3 cellular contexts compared by ENCODE assay signal in genomic region chr5:120555345-120555744, GRCh38.
TF ChIP-seq lines count a peak whose summit lies in the region.

No MANE protein-coding gene starts in this region.

TF ChIP-seq in IMR-90, 13 proteins besides CTCF, POLR2A, EP300 and RAD21:
- no peak for TF ChIP-seq NFE2L2 (IDR thresholded peaks at IDR 0.05; ENCODE audit: low read depth, low read length)
- no peak for TF ChIP-seq MAFK (IDR thresholded peaks at IDR 0.05; ENCODE audit: low read depth, low read length)
- no peak for TF ChIP-seq CHD1 (IDR thresholded peaks at IDR 0.05; ENCODE audit: low read depth, low read length)
- TF ChIP-seq MXI1 (IDR thresholded peaks at IDR 0.05; ENCODE audit: borderline replicate concordance, low read depth, low read length): no peak
- TF ChIP-seq FOS (IDR thresholded peaks at IDR 0.05; ENCODE audit: low read depth, low read length): no peak
- no peak for TF ChIP-seq BHLHE40 (IDR thresholded peaks at IDR 0.05; ENCODE audit: low read depth, low read length)
- TF ChIP-seq RCOR1 (IDR thresholded peaks at IDR 0.05; ENCODE audit: insufficient replicate concordance, low read length): no peak
- no peak for TF ChIP-seq USF2 (IDR thresholded peaks at IDR 0.05; ENCODE audit: low read depth, low read length)

TF ChIP-seq in K562, 482 proteins besides CTCF, POLR2A, EP300 and RAD21 (continues in another document):
- TF ChIP-seq TEAD2 (tag; IDR thresholded peaks at IDR 0.05) (no peak), MED1 (CRISPR knock-in tag; IDR thresholded peaks at IDR 0.05; ENCODE audit: borderline replicate concordance) (no peak), RAD51 (IDR thresholded peaks at IDR 0.05; ENCODE audit: borderline replicate concordance, low read depth) (peak; percentile 23; the same call in 1 of the 2 replicates), TAL1 (IDR thresholded peaks at IDR 0.05) (peak; percentile 44; the same call in 1 of the 2 replicates), ARID1B (IDR thresholded peaks at IDR 0.05) (peak; percentile 71), E2F3 (CRISPR knock-in tag; IDR thresholded peaks at IDR 0.05) (no peak), BRCA1 (IDR thresholded peaks at IDR 0.05) (no peak), BRCA1 (CRISPR knock-in tag; IDR thresholded peaks at IDR 0.05) (no peak), BCL6 (CRISPR knock-in tag; IDR thresholded peaks at IDR 0.05) (no peak), ZNF408 (CRISPR knock-in tag; IDR thresholded peaks at IDR 0.05; ENCODE audit: low read depth) (no peak), ZNF217 (CRISPR knock-in tag; IDR thresholded peaks at IDR 0.05) (no peak), RBM25 (IDR thresholded peaks at IDR 0.05; ENCODE audit: low read depth, low read length, severe bottlenecking) (no peak), ZNF77 (CRISPR knock-in tag; IDR thresholded peaks at IDR 0.05) (no peak), LARP7 (IDR thresholded peaks at IDR 0.05) (no peak), TCF3 (CRISPR knock-in tag; IDR thresholded peaks at IDR 0.05) (no peak), SMARCE1 (IDR thresholded peaks at IDR 0.05) (peak; percentile 42; the same call in 1 of the 2 replicates), CBFA2T2 (conservative IDR thresholded peaks at IDR 0.05) (peak; percentile 49), SP2 (IDR thresholded peaks at IDR 0.05; ENCODE audit: extremely low read depth, low read depth, low read length, poor library complexity, severe bottlenecking) (no peak), ZNF445 (CRISPR knock-in tag; IDR thresholded peaks at IDR 0.05; ENCODE audit: low read depth) (no peak), ATF1 (CRISPR knock-in tag; IDR thresholded peaks at IDR 0.05) (no peak), ATF1 (tag; IDR thresholded peaks at IDR 0.05) (no peak), SIX5 (IDR thresholded peaks at IDR 0.05; ENCODE audit: borderline replicate concordance in 1 of 2, insufficient read depth in 1 of 2, low read depth in 1 of 2, low read length in 2 of 2) (no peak), ZNF449 (CRISPR knock-in tag; IDR thresholded peaks at IDR 0.05) (no peak), FOS (IDR thresholded peaks at IDR 0.05; ENCODE audit: extremely low read depth, insufficient read length) (no peak), KDM1A (IDR thresholded peaks at IDR 0.05) (peak in 1 of 2 experiments; percentile 8; a peak in 1 of 4 replicates), CBFA2T3 (IDR thresholded peaks at IDR 0.05) (peak; percentile 67), TOE1 (IDR thresholded peaks at IDR 0.05; ENCODE audit: borderline replicate concordance) (peak; percentile 59), TOE1 (CRISPR knock-in tag; IDR thresholded peaks at IDR 0.05; ENCODE audit: borderline replicate concordance, low read depth) (no peak), FOSL1 (tag; conservative IDR thresholded peaks at IDR 0.05) (peak; percentile 42), IRF1 (CRISPR knock-in tag; IDR thresholded peaks at IDR 0.05; ENCODE audit: borderline replicate concordance) (no peak), TEAD4 (IDR thresholded peaks at IDR 0.05; ENCODE audit: low read length) (0 out of 2 replicates have a peak, but pooled peaks have one; percentile 26), TEAD4 (CRISPR knock-in tag; IDR thresholded peaks at IDR 0.05; ENCODE audit: borderline replicate concordance) (no peak), CHAMP1 (IDR thresholded peaks at IDR 0.05) (peak; percentile 52; the same call in 1 of the 2 replicates), DPF2 (IDR thresholded peaks at IDR 0.05) (peak; percentile 65), ZBTB34 (CRISPR knock-in tag; IDR thresholded peaks at IDR 0.05) (no peak), SUPT5H (IDR thresholded peaks at IDR 0.05) (no peak)

TF ChIP-seq in H1, 55 proteins besides CTCF, POLR2A, EP300 and RAD21:
- TF ChIP-seq TAF7 (optimal IDR thresholded peaks at IDR 0.05; ENCODE audit: borderline replicate concordance, low read depth, low read length) (no peak), ASH2L (IDR thresholded peaks at IDR 0.05; ENCODE audit: low read length) (no peak), SP4 (IDR thresholded peaks at IDR 0.05; ENCODE audit: low read length) (no peak), NRF1 (IDR thresholded peaks at IDR 0.05; ENCODE audit: low read depth, low read length) (no peak), USF2 (IDR thresholded peaks at IDR 0.05; ENCODE audit: low read length) (no peak), KDM1A (IDR thresholded peaks at IDR 0.05; ENCODE audit: borderline replicate concordance, low read length) (no peak), CHD7 (IDR thresholded peaks at IDR 0.05; ENCODE audit: insufficient replicate concordance, low read length) (no peak), GTF2F1 (IDR thresholded peaks at IDR 0.05; ENCODE audit: borderline replicate concordance, low read depth, low read length) (no peak), RNF2 (IDR thresholded peaks at IDR 0.05; ENCODE audit: borderline replicate concordance, low read depth, low read length, missing control alignments, poor library complexity, severe bottlenecking) (no peak), ATF2 (IDR thresholded peaks at IDR 0.05; ENCODE audit: low read length) (no peak), POLR2AphosphoS5 (IDR thresholded peaks at IDR 0.05; ENCODE audit: low read depth, low read length) (no peak), CBX5 (IDR thresholded peaks at IDR 0.05; ENCODE audit: low read depth, low read length) (no peak), SAP30 (IDR thresholded peaks at IDR 0.05; ENCODE audit: insufficient read depth, insufficient replicate concordance, low read length) (no peak), MAX (IDR thresholded peaks at IDR 0.05) (no peak), BACH1 (IDR thresholded peaks at IDR 0.05; ENCODE audit: low read length) (no peak)
